ENCODE assay signal across 1 cellular context in the genomic region with DNA sequence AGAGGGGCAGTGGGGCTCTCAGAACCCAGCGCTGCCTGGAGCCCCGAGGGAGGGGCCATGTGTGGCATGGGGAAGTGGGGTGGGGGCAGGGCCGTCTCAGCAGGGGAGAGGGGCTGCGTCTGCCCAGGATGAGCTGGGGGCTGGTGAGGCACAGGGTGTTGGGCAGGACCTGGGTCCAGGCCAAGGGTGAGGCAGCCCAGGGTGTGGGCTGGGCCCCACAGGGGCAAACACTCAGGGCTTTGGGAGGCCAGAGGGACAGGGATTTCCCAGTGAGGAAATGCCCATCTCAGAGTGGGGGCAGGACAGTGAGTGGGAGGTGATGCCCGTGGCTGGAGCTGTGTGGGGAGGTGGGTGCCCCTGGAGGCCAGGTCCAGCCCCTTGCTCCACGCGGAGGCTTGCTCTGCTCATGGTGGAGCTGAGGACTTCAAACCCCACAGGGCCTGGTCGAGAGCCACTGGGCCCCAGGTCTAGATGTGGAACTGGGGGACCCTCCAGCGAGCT.
TF ChIP-seq lines count a peak whose summit lies in the region.

No MANE protein-coding gene starts in this region.

TF ChIP-seq in HepG2, 621 proteins besides CTCF, POLR2A, EP300 and RAD21 (continued from another document):
- TF ChIP-seq, protein P1, sequence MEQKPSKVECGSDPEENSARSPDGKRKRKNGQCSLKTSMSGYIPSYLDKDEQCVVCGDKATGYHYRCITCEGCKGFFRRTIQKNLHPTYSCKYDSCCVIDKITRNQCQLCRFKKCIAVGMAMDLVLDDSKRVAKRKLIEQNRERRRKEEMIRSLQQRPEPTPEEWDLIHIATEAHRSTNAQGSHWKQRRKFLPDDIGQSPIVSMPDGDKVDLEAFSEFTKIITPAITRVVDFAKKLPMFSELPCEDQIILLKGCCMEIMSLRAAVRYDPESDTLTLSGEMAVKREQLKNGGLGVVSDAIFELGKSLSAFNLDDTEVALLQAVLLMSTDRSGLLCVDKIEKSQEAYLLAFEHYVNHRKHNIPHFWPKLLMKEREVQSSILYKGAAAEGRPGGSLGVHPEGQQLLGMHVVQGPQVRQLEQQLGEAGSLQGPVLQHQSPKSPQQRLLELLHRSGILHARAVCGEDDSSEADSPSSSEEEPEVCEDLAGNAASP (CRISPR knock-in tag; IDR thresholded peaks at IDR 0.05; ENCODE audit: borderline replicate concordance): no peak
- TF ChIP-seq ARID2 (CRISPR knock-in tag; IDR thresholded peaks at IDR 0.05; ENCODE audit: borderline replicate concordance): no peak
